8 cellular contexts compared by ENCODE assay signal in the genomic region with DNA sequence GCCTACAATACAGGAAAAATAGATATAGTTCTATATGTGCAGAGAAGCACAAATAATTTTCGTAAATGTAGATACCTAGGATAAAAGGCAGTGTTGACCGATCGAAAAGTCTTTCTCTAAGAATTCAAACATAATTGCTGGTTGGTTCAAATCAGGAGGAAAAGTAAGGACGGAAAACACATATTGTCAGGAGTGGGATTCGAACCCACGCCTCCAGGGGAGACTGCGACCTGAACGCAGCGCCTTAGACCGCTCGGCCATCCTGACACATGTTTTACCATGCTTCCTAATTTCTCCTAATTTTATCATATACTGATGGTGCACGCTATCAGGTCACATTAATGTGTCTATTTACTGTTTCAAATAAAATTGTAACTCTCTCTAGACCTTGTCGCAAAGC. TPM values are rescaled to one million over a fixed set of nuclear protein-coding genes. Genes with fewer than 3 reads are reported as not detected.
DNase-seq lines count a peak whose midpoint lies in the region; ATAC-seq and TF ChIP-seq lines count a peak whose summit lies in the region.
"Not testable (repeated sequence)": the region's sequence is repeated elsewhere in the genome, so short reads cannot be mapped to it uniquely, and the experiment has no call there.

No MANE protein-coding gene starts in this region.

- H3K9me3 ChIP-seq in skeletal muscle satellite cell (replicated peaks; ENCODE audit: low read length): not testable (repeated sequence)

- H3K4me3 ChIP-seq in AG04449 (ENCODE audit: low read depth, low read length) (peak overlapping the region; percentile 71), skeletal muscle satellite cell (ENCODE audit: low read length) (peak overlapping the region; percentile 76)

- ATAC-seq in GM18907 (IDR thresholded peaks at IDR 0.05; ENCODE audit: unreplicated experiment) (peak; percentile 37), HG03442 (IDR thresholded peaks at IDR 0.05; ENCODE audit: unreplicated experiment) (peak; percentile 30)
- ATAC-seq in central memory CD8-positive, alpha-beta T cell (replicated peaks; ENCODE audit: extremely low read depth, poor library complexity, severe bottlenecking): peak; percentile 62

- DNase-seq in AG04449 (ENCODE audit: low read depth, low spot score): not testable (repeated sequence)
- DNase-seq in NCI-H748 treated with DMSO at 0.1 percent for 48 hours (lab: John Stamatoyannopoulos, UW) (peak; percentile 67), islet precursor cell (peak; percentile 68)
- peak; percentile 89 for DNase-seq in activated CD4-positive, alpha-beta T cell treated with anti-CD3 and anti-CD28 coated beads for 48 hours
- DNase-seq in central memory CD8-positive, alpha-beta T cell (ENCODE audit: low spot score in 2 of 2): peak; percentile 42 to 64

- not testable (repeated sequence) for TF ChIP-seq CTCF in AG04449 (IDR thresholded peaks at IDR 0.05; ENCODE audit: insufficient read depth, low read length, missing control alignments)

- not testable (repeated sequence) for H3K27me3 ChIP-seq in skeletal muscle satellite cell (ENCODE audit: control insufficient read depth, insufficient read depth, low read length)

- peak overlapping the region; percentile 100 for H3K27ac Mint-ChIP-seq in central memory CD8-positive, alpha-beta T cell (ENCODE audit: low read depth)

- not testable (repeated sequence) for H3K9me3 Mint-ChIP-seq in central memory CD8-positive, alpha-beta T cell

- H3K36me3 Mint-ChIP-seq in central memory CD8-positive, alpha-beta T cell (ENCODE audit: insufficient read depth): peaks cover 19% of the 10 kb centered on the region

- peaks cover 22% of the 10 kb centered on the region for H3K4me1 Mint-ChIP-seq in central memory CD8-positive, alpha-beta T cell

- CTCF ChIA-PET in AG04449 (lab: Yijun Ruan, JAX): not testable (repeated sequence)

- H3K27me3 Mint-ChIP-seq in central memory CD8-positive, alpha-beta T cell: peaks cover 12% of the 10 kb centered on the region

- not testable (repeated sequence) for H3K36me3 ChIP-seq in skeletal muscle satellite cell (ENCODE audit: insufficient read depth, low read length)

- H3K4me1 ChIP-seq in skeletal muscle satellite cell (ENCODE audit: control insufficient read depth, insufficient read depth, low read length): not testable (repeated sequence)

- POLR2A ChIA-PET in AG04449 (lab: Yijun Ruan, JAX): not testable (repeated sequence)

- H3K4me3 Mint-ChIP-seq in central memory CD8-positive, alpha-beta T cell: peak overlapping the region; percentile 93

- H3K4me2 ChIP-seq in skeletal muscle satellite cell (ENCODE audit: low read length): peak overlapping the region; percentile 79

- H3K9ac ChIP-seq in skeletal muscle satellite cell (ENCODE audit: low read depth, low read length): peak overlapping the region; percentile 74

RNA-seq across cellular contexts. Expression of a gene that starts 5.8 kb away (rescaled TPM):
- 0.25 and 1.1 TPM in 2 replicates for total RNA-seq in skeletal muscle satellite cell (2012; rRNA removed)

RNA-seq across cellular contexts. Expression of a gene that starts 19.5 kb away (rescaled TPM):
- total RNA-seq in skeletal muscle satellite cell (2012; rRNA removed): not detected in 2 replicates

RNA-seq across cellular contexts. Expression of a gene that starts 24.9 kb away (rescaled TPM):
- total RNA-seq in skeletal muscle satellite cell (2012; rRNA removed): 0.22 TPM in 1 of 2 replicates, not detected in the other
